ENCODE assay signal across 19 cellular contexts in the genomic region with DNA sequence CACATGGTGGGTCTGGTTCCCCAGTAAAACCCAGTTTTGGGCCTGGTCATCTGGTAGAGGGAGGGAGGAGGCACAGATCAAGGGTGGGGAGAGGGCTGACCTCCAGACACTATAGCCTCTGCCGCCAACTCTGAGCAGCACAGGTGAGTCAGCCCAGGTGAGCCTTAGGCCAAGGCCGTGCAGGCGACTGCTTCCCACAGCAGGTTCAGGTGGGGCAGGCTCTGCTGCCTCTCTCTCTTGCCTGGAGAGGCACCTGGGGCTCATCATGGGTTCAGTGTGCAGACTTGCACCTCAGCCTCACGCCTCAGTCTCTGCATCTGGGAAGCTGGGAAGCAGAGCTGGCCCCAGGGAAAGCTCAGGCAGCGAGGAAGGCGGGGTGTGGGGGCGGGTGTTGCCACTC. TPM values are rescaled to one million over a fixed set of nuclear protein-coding genes. Genes with fewer than 3 reads are reported as not detected.
A peak's percentile ranks its signal among the peaks of the same experiment; 100 is the strongest.
DNase-seq lines count a peak whose midpoint lies in the region; ATAC-seq, FAIRE-seq and TF ChIP-seq lines count a peak whose summit lies in the region.
"Had no signal": no experiment of that assay in that cellular context is flagged by ENCODE, and none has a peak within 500 bp of the region (broad histone marks: within the 10 kb centered on the region; RNA-seq: fewer than 3 reads in every experiment).

No MANE protein-coding gene starts in this region.

- dilution Hi-C loops in mammary epithelial cell (cut with HindIII; ENCODE audit: low sequenced_read_pairs) = no loop called here

- H3K4me2 ChIP-seq in PC-3 (ENCODE audit: low read length) = no peak overlapping the region
- no peak overlapping the region for H3K4me2 ChIP-seq in mammary epithelial cell (ENCODE audit: insufficient read depth, low read depth, low read length)
- no peak overlapping the region for H3K4me2 ChIP-seq in hepatocyte
- H3K4me2 ChIP-seq: SK-N-SH had no signal

- H3K9ac ChIP-seq in PC-3 (ENCODE audit: low read length) = no peak overlapping the region
- no peak overlapping the region for H3K9ac ChIP-seq in mammary epithelial cell (ENCODE audit: insufficient read depth, low read length)
- H3K9ac ChIP-seq: SK-N-SH had no signal

- no peaks in the 10 kb centered on the region for H3F3A ChIP-seq in PC-3 (ENCODE audit: low read length, unreplicated experiment)

- H3K9me2 ChIP-seq in PC-3 (replicated peaks; ENCODE audit: low read length) = no peaks in the 10 kb centered on the region
- H3K9me2 ChIP-seq in hepatocyte (replicated peaks; ENCODE audit: insufficient read depth) = no peaks in the 10 kb centered on the region
- H3K9me2 ChIP-seq: SK-N-SH had no signal

- no peak overlapping the region for H2AFZ ChIP-seq in PC-3 (ENCODE audit: low read length)
- no peak overlapping the region for H2AFZ ChIP-seq in mammary epithelial cell (ENCODE audit: low read depth, low read length)
- H2AFZ ChIP-seq in hepatocyte = no peak overlapping the region

- no peak overlapping the region for H3K4me3 ChIP-seq in PC-3 (ENCODE audit: low read length)
- no peak overlapping the region for H3K4me3 ChIP-seq in mammary epithelial cell (replicated peaks in 1 of 3; ENCODE audit: insufficient read depth in 1 of 3, low read depth in 2 of 3, low read length in 3 of 3)
- no peak overlapping the region for H3K4me3 ChIP-seq in hepatocyte
- no peak overlapping the region for H3K4me3 ChIP-seq in spleen
- no peak overlapping the region for H3K4me3 ChIP-seq in right lobe of liver
- H3K4me3 ChIP-seq in small intestine (ENCODE audit: low read depth in 1 of 2, low read length in 2 of 2) = no peak overlapping the region
- H3K4me3 ChIP-seq: HAP-1 had no signal

- ATAC-seq in PC-3 (peak; percentile 63), right lobe of liver (no peak), GM19351 (IDR thresholded peaks at IDR 0.05; ENCODE audit: unreplicated experiment) (no peak)

- TF ChIP-seq CTCF in PC-3 (conservative IDR thresholded peaks at IDR 0.05; ENCODE audit: low read depth, low read length) (no peak), mammary epithelial cell (conservative IDR thresholded peaks at IDR 0.05 in 1 of 2, IDR thresholded peaks at IDR 0.05 in 1 of 2; ENCODE audit: extremely low read depth in 1 of 2, insufficient read depth in 1 of 2, low read depth in 1 of 2, low read length in 2 of 2) (no peak), hepatocyte (IDR thresholded peaks at IDR 0.05; ENCODE audit: poor library complexity) (no peak), spleen (IDR thresholded peaks at IDR 0.05 in 8 of 11, conservative IDR thresholded peaks at IDR 0.05 in 3 of 11) (no peak), right lobe of liver (IDR thresholded peaks at IDR 0.05) (no peak)

- WGBS in mammary epithelial cell (ENCODE audit: low coverage, missing lambda C conversion rate) = 26% methylated on average over 7 of the region's 7 CpGs
- 68% methylated on average over 7 of the region's 7 CpGs for WGBS in hepatocyte (ENCODE audit: low lambda C conversion rate, missing lambda C conversion rate)
- 82 to 94% (median 88%) methylated on average over 5 to 7 of the region's 7 CpGs for WGBS in spleen, 5 donors
- WGBS in right lobe of liver (ENCODE audit: insufficient coverage, low coverage, low lambda C conversion rate, missing lambda C conversion rate) = 100% methylated on average over 1 of the region's 7 CpGs
- WGBS in small intestine, 3 donors = 48 to 76% (median 53%) methylated on average over 7 of the region's 7 CpGs

- CTCF ChIA-PET in PC-3 (lab: Charles Lee) (no interaction called here), mammary epithelial cell (lab: Charles Lee; ENCODE audit: low non-redundant PET) (no interaction called here)

- H4K20me1 ChIP-seq in PC-3 (ENCODE audit: low read length) (no peaks in the 10 kb centered on the region), mammary epithelial cell (ENCODE audit: insufficient read depth, low read length) (no peaks in the 10 kb centered on the region), hepatocyte (ENCODE audit: insufficient read depth, poor library complexity, severe bottlenecking) (no peaks in the 10 kb centered on the region)

- no peak for TF ChIP-seq POLR2A in spleen (IDR thresholded peaks at IDR 0.05)
- TF ChIP-seq POLR2A in right lobe of liver (IDR thresholded peaks at IDR 0.05) = no peak

- POLR2A ChIA-PET in PC-3 (lab: Charles Lee; ENCODE audit: unreplicated experiment) = no interaction called here

- DNase-seq in PC-3 (peak; percentile 46), mammary epithelial cell (peak; percentile 60), hepatocyte (ENCODE audit: low spot score) (peak; percentile 39), spleen (peak; percentile 47), right lobe of liver (no peak), small intestine (no peak)
- DNase-seq: ACHN, COR-L47, DMS53, KBM-7, NCI-H1417 treated with DMSO at 0.1 percent for 48 hours, NCI-H2081 treated with DMSO at 0.1 percent for 48 hours, NCI-H510A, NCI-H82, SHP77, SK-N-SH had no signal

- H3K27me3 ChIP-seq in PC-3 (ENCODE audit: low read length) = no peaks in the 10 kb centered on the region
- no peaks in the 10 kb centered on the region for H3K27me3 ChIP-seq in mammary epithelial cell (ENCODE audit: insufficient read depth, low read length)
- H3K27me3 ChIP-seq in hepatocyte = no peaks in the 10 kb centered on the region
- H3K27me3 ChIP-seq in spleen (replicated peaks in 1 of 7) = no peaks in the 10 kb centered on the region
- H3K27me3 ChIP-seq in right lobe of liver = no peaks in the 10 kb centered on the region
- H3K27me3 ChIP-seq in small intestine (ENCODE audit: control insufficient read depth in 2 of 2, insufficient read depth in 2 of 2, low read length in 2 of 2) = no peaks in the 10 kb centered on the region

- H3K9me3 ChIP-seq in PC-3 (ENCODE audit: low read length) (no peaks in the 10 kb centered on the region), mammary epithelial cell (replicated peaks; ENCODE audit: insufficient read depth, low read length) (no peaks in the 10 kb centered on the region), hepatocyte (ENCODE audit: low read depth) (no peaks in the 10 kb centered on the region), spleen (no peaks in the 10 kb centered on the region), right lobe of liver (no peaks in the 10 kb centered on the region), small intestine (ENCODE audit: control insufficient read depth, low read depth) (no peaks in the 10 kb centered on the region)
- H3K9me3 ChIP-seq: HAP-1, SK-N-SH had no signal

- BruUV-seq in PC-3 (replicated peaks; lab: Mats Ljungman, UMichigan) = no TSS peak
- BruUV-seq in mammary epithelial cell (replicated peaks; lab: Mats Ljungman, UMichigan) = no TSS peak

- H3K4me1 ChIP-seq in PC-3 (ENCODE audit: insufficient read depth, low read length) (no peaks in the 10 kb centered on the region; the same call in 1 of the 2 replicates), mammary epithelial cell (ENCODE audit: insufficient read depth, low read length) (peaks cover 7% of the 10 kb centered on the region), hepatocyte (ENCODE audit: insufficient read depth) (no peaks in the 10 kb centered on the region), spleen (peaks cover 0 to 66% (median 22%) of the 10 kb centered on the region in 6 donors), right lobe of liver (no peaks in the 10 kb centered on the region), small intestine (ENCODE audit: control insufficient read depth in 2 of 2, insufficient read depth in 1 of 2, low read depth in 1 of 2, low read length in 1 of 2) (peaks cover 0 to 1% of the 10 kb centered on the region in 2 donors)
- H3K4me1 ChIP-seq: HAP-1 had no signal

- intact Hi-C loops in PC-3 (cut with micrococcal nuclease) = no loop called here
- intact Hi-C loops in mammary epithelial cell (cut with micrococcal nuclease) = no loop called here
- intact Hi-C loops in spleen (cut with DNase I; ENCODE audit: low total_unique reads) = no loop called here
- intact Hi-C loops in right lobe of liver (cut with DNase I) = no loop called here

- no peak for FAIRE-seq in small intestine (lab: Jason Lieb, UNC)
- FAIRE-seq: GM19239 had no signal

- in situ Hi-C loops in mammary epithelial cell (cut with MboI; ENCODE audit: low sequenced_read_pairs in 2 of 2) = no loop called here

- H3K79me2 ChIP-seq in PC-3 (ENCODE audit: low read length) = no peaks in the 10 kb centered on the region
- no peaks in the 10 kb centered on the region for H3K79me2 ChIP-seq in mammary epithelial cell (ENCODE audit: insufficient read depth, low read length)
- H3K79me2 ChIP-seq in hepatocyte = no peaks in the 10 kb centered on the region

- H3K27ac ChIP-seq in PC-3 (ENCODE audit: low read length) (no peak overlapping the region), mammary epithelial cell (ENCODE audit: insufficient read depth, low read depth, low read length) (no peak overlapping the region), hepatocyte (no peak overlapping the region), spleen (peak overlapping the region in 4 of 8 donors; percentile 4 to 72 (median 22)), right lobe of liver (no peak overlapping the region), small intestine (ENCODE audit: low read depth in 1 of 2, low read length in 1 of 2) (no peak overlapping the region)

- H3K36me3 ChIP-seq in PC-3 (ENCODE audit: low read depth, low read length) (no peaks in the 10 kb centered on the region), mammary epithelial cell (ENCODE audit: insufficient read depth, low read length) (no peaks in the 10 kb centered on the region), hepatocyte (replicated peaks; ENCODE audit: insufficient read depth, low read depth) (no peaks in the 10 kb centered on the region), spleen (no peaks in the 10 kb centered on the region), right lobe of liver (no peaks in the 10 kb centered on the region), small intestine (ENCODE audit: control insufficient read depth in 2 of 2, insufficient read depth in 2 of 2, low read length in 2 of 2) (no peaks in the 10 kb centered on the region)
- H3K36me3 ChIP-seq: HAP-1 had no signal

RNA-seq across cellular contexts. Expression of a gene that starts 37.8 kb away (rescaled TPM):
- not detected in 2 replicates for total RNA-seq in PC-3 (2014; rRNA removed)
- 10 to 100 TPM in 1 of 2 donors, under 1 TPM in 1; 0.49 to 42.7 TPM for total RNA-seq in mammary epithelial cell
- 0.84 TPM for polyA plus RNA-seq in mammary epithelial cell
- 2.3 TPM for polyA minus RNA-seq in mammary epithelial cell
- total RNA-seq in hepatocyte = 2.2 TPM in 2 replicates
- polyA plus RNA-seq in hepatocyte = 0.48 and 2.6 TPM in 2 replicates
- 100 to 1,000 TPM in 5 of 7 donors, 10 to 100 TPM in 2; 48.2 to 258 (median 197) TPM for total RNA-seq in spleen
- 10 to 100 TPM; 20.3 to 82.3 (median 21.3) TPM for polyA plus RNA-seq in spleen
- 1 to 10 TPM in 1 of 6 experiments, under 1 TPM in 5; 0.27 to 1.1 (median 0.49) TPM for total RNA-seq in right lobe of liver
- polyA plus RNA-seq in small intestine = 1 to 10 TPM in 2 of 3 donors, not detected in 1; 1.5 to 6.5 TPM

Comparison
In these comparisons a context has a peak if more than half of its experiments do, and no peak if none do; other contexts are left out.
1. DNase-seq: peak in PC-3 (single experiment), mammary epithelial cell (single experiment), hepatocyte (single experiment) and spleen (single experiment); none in right lobe of liver (0 of 3) and small intestine (single experiment).